ENCODE assay signal across 7 cellular contexts in genomic region chr4:128809477-128810330, GRCh38. TPM values are rescaled to one million over a fixed set of nuclear protein-coding genes. Genes with fewer than 3 reads are reported as not detected.
DNase-seq lines count a peak whose midpoint lies in the region; ATAC-seq, FAIRE-seq and TF ChIP-seq lines count a peak whose summit lies in the region.

Gene JADE1 (plus strand): TSS chr4:128809700. CDS start chr4:128831759, 22,059 bp downstream.

- peaks cover 14% of the 10 kb centered on the region for H4K20me1 ChIP-seq in hepatocyte (ENCODE audit: insufficient read depth, poor library complexity, severe bottlenecking)

- peak within 1 kb of the TSS; percentile 43 for H2AFZ ChIP-seq in hepatocyte

- in situ Hi-C loops in astrocyte of the cerebellum (cut with HindIII; ENCODE audit: low sequenced_read_pairs) = loop anchor here (10.0 kb wide), 1 partner anchor 255 kb away; no protein-coding TSS in a partner anchor

- TF ChIP-seq CTCF in astrocyte of the cerebellum (IDR thresholded peaks at IDR 0.05; ENCODE audit: low read depth, low read length, missing control alignments) = peak; percentile 43
- TF ChIP-seq CTCF in hepatocyte (IDR thresholded peaks at IDR 0.05; ENCODE audit: poor library complexity) = peak; percentile 93

- peaks cover 27% of the 10 kb centered on the region for H3K79me2 ChIP-seq in hepatocyte

- no peaks in the 10 kb centered on the region for H3K36me3 ChIP-seq in hepatocyte (replicated peaks; ENCODE audit: insufficient read depth, low read depth)

- H3K4me3 ChIP-seq in astrocyte of the cerebellum (ENCODE audit: low read depth, low read length) (peak within 1 kb of the TSS; percentile 67), hepatocyte (peak within 1 kb of the TSS; percentile 60)

- H3K4me1 ChIP-seq in hepatocyte (ENCODE audit: insufficient read depth) = peaks cover 4% of the 10 kb centered on the region

- H3K9me3 ChIP-seq in hepatocyte (ENCODE audit: low read depth) = no peaks in the 10 kb centered on the region

- H3K4me2 ChIP-seq in hepatocyte = peak within 1 kb of the TSS; percentile 96

- ATAC-seq in HG02981 (IDR thresholded peaks at IDR 0.05; ENCODE audit: unreplicated experiment) = peak; percentile 46

- peak; percentile 96 for FAIRE-seq in GM18507 (lab: Jason Lieb, UNC)

- no peaks in the 10 kb centered on the region for H3K9me2 ChIP-seq in hepatocyte (replicated peaks; ENCODE audit: insufficient read depth)

- H3K27me3 ChIP-seq in hepatocyte = no peaks in the 10 kb centered on the region

- 1% methylated on average over 75 of the region's 91 CpGs for WGBS in hepatocyte (ENCODE audit: low lambda C conversion rate, missing lambda C conversion rate)

- DNase-seq in GM18507 (ENCODE audit: extremely low spot score, insufficient read length, low read depth) (peak; percentile 68), NCI-H2029 (lab: John Stamatoyannopoulos, UW) (peak; percentile 90), T-helper 22 cell (ENCODE audit: low read depth) (peak; percentile 76), astrocyte of the cerebellum (ENCODE audit: low read depth) (peak; percentile 93), hepatocyte (ENCODE audit: low spot score) (peak; percentile 96), retina (peak; percentile 95)

- H3K27ac ChIP-seq in hepatocyte = peak within 1 kb of the TSS; percentile 96

RNA-seq across cellular contexts. Expression of gene JADE1, which starts in this region (rescaled TPM):
- 26.8 and 27.7 TPM in 2 replicates for total RNA-seq in hepatocyte
- 20.0 and 21.0 TPM in 2 replicates for polyA plus RNA-seq in hepatocyte

Comparison
In these comparisons a context has a peak if more than half of its experiments do, and no peak if none do; other contexts are left out.
1. Peak in every context shown above with its lines: DNase-seq, ATAC-seq, H3K4me3 ChIP-seq and H3K27ac ChIP-seq.